ENCODE assay signal across 1 cellular context in genomic region chr11:71901137-71901536, GRCh38. TPM values are rescaled to one million over a fixed set of nuclear protein-coding genes. Genes with fewer than 3 reads are reported as not detected.
"Had no signal": no experiment of that assay in that cellular context is flagged by ENCODE, and none has a peak within 500 bp of the region (broad histone marks: within the 10 kb centered on the region; RNA-seq: fewer than 3 reads in every experiment).

No MANE protein-coding gene starts in this region.

RNA-seq across cellular contexts. Expression of gene DEFB131B, which starts 22.9 kb away (rescaled TPM):
- polyA plus RNA-seq: hepatocyte had no signal
